ENCODE assay signal across 28 cellular contexts in the genomic region with DNA sequence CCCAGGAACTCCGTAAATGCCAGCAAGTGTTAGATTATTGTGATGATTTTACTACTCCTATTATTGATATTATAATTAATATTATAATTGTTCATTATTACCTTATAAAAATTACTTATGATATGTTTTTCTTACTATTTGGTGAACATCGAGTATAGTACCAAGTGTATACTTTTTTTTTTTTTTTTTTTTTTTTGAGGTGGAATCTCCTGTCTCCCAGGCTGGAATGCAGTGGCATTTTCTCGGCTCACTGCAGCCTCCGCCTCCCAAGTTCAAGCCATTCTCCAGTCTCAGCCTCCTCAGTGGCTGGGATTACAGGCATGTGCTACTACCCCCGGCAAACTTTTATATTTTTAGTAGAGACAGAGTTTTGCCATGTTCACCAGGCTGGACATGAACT.
"Had no signal": no experiment of that assay in that cellular context is flagged by ENCODE, and none has a peak within 500 bp of the region (broad histone marks: within the 10 kb centered on the region; RNA-seq: fewer than 3 reads in every experiment).

No MANE protein-coding gene starts in this region.

- DNase-seq: activated CD4-positive, alpha-beta memory T cell treated with anti-CD3 and anti-CD28 coated beads for 36 hours; activated CD4-positive, alpha-beta T cell treated with anti-CD3 and anti-CD28 coated beads for 4 hours; activated CD4-positive, alpha-beta T cell treated with anti-CD3 and anti-CD28 coated beads, Interleukin-2, amount 50 U/mL, for 1 hour; activated CD4-positive, CD25-positive, alpha-beta regulatory T cell treated with anti-CD3 and anti-CD28 coated beads, Interleukin-2, amount 50 U/mL, for 72 hours; activated CD8-positive, alpha-beta memory T cell treated with anti-CD3 and anti-CD28 coated beads, Interleukin-2, amount 50 U/mL, for 4 hours; activated effector memory CD4-positive, alpha-beta T cell treated with Interleukin-2 at 50 U/mL for 16 hours; activated naive CD4-positive, alpha-beta T cell treated with anti-CD3 and anti-CD28 coated beads, Interleukin-2, amount 10 ng/mL, durations not matched to agents 7 days and 5 days; activated naive CD8-positive, alpha-beta T cell treated with anti-CD3 and anti-CD28 coated beads, Interleukin-2, amount 50 U/mL, for 24 hours; activated T-cell treated with anti-CD3 and anti-CD28 coated beads for 4 hours; activated T-cell treated with anti-CD3 and anti-CD28 coated beads, Interleukin-2, amount 50 U/mL, for 4 hours; anterior cingulate cortex; caudate nucleus; cerebellar nuclear complex; MM.1S; NCI-H1105; NCI-H1417 treated with DMSO at 0.1 percent for 48 hours; NCI-H187 treated with DMSO at 0.1 percent for 48 hours; NCI-H2081; NCI-H2171 treated with DMSO at 0.1 percent for 48 hours; NCI-H2227 treated with DMSO at 0.1 percent for 48 hours; NCI-H524 treated with DMSO at 0.1 percent for 48 hours; PC-3; Peyer's patch; SIG-M5 had no signal

- H3K27me3 ChIP-seq: Peyer's patch had no signal

- H3K4me1 ChIP-seq: Peyer's patch had no signal

- H3K9me3 ChIP-seq: Peyer's patch had no signal

- H3K36me3 ChIP-seq: Peyer's patch had no signal

- H3K27ac ChIP-seq: Peyer's patch, RWPE1 had no signal

- H3K4me3 ChIP-seq: Peyer's patch had no signal

- ATAC-seq: activated naive CD8-positive, alpha-beta T cell treated with anti-CD3 and anti-CD28 coated beads, Interleukin-2, amount 50 U/mL, for 24 hours; activated T-cell treated with anti-CD3 and anti-CD28 coated beads, Interleukin-2, amount 50 U/mL, for 4 hours; PC-3; Right ventricle myocardium inferior; SK-N-SH treated with all-trans-retinoic acid at 6 μM for 48 hours; WTC11 had no signal
